ENCODE assay signal across 8 cellular contexts in the genomic region with DNA sequence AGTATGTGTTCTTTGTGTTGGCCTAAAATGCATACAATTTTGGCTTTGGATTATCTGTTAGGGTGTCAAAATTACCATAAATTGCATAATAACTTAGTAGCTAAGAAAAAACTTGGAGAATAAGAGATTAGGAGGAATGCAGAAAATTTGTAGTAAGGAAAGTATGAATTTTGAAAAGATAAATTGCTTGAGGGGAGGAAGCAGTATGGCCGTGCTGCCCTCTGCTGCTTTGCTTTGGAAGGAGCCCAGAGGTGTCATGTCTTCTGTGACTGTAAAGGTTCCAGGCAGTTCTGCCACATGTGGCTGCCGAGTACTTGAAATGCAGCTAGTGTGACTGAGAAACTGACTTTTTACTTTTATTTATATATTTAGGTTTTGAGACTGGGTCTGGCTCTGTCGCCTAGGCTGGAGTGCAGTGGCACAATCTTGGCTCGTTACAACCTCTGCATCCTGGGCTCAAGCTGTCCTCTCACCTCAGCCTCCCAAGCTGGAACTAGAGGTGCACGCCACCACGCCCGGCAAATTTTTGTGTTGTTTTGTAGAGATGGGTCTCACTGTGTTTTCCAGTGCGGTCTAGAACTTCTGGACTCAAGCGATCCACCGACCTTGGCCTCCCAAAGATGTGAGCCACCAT.
DNase-seq lines count a peak whose midpoint lies in the region; ATAC-seq and TF ChIP-seq lines count a peak whose summit lies in the region.

No MANE protein-coding gene starts in this region.

- peak; percentile 63 for DNase-seq in EL
- peak; percentile 54 for DNase-seq in T-helper 2 cell treated with Interferon-gamma antibody and Interleukin-4, amounts not matched to agents 5 μg/mL and 100 μg/mL, for 36 hours (ENCODE audit: low spot score)
- DNase-seq in astrocyte of the hippocampus (ENCODE audit: low read depth, low spot score): peak; percentile 68
- peak; percentile 67 for DNase-seq in iPS-NIHi11 (ENCODE audit: low spot score)
- DNase-seq in stimulated activated CD4-positive, alpha-beta T cell treated with anti-CD3 and anti-CD28 coated beads, Interleukin-1b, Interleukin-23, amount 100 ng/mL, for 48 hours: peak; percentile 66

- H3K27ac Mint-ChIP-seq in T-helper 2 cell treated with Interferon-gamma antibody and Interleukin-4, amounts not matched to agents 5 μg/mL and 100 μg/mL, for 36 hours: peak overlapping the region; percentile 98

- no peak for ATAC-seq in GM19452 (IDR thresholded peaks at IDR 0.05; ENCODE audit: unreplicated experiment)
- ATAC-seq in HG03280 (IDR thresholded peaks at IDR 0.05; ENCODE audit: unreplicated experiment): no peak

- peaks cover 21% of the 10 kb centered on the region for H3K4me1 Mint-ChIP-seq in T-helper 2 cell treated with Interferon-gamma antibody and Interleukin-4, amounts not matched to agents 5 μg/mL and 100 μg/mL, for 36 hours (ENCODE audit: low read depth)

- peaks cover 33% of the 10 kb centered on the region for H3K36me3 Mint-ChIP-seq in T-helper 2 cell treated with Interferon-gamma antibody and Interleukin-4, amounts not matched to agents 5 μg/mL and 100 μg/mL, for 36 hours (ENCODE audit: low read depth)

- peak; percentile 63 for TF ChIP-seq RAD21 in Ishikawa (IDR thresholded peaks at IDR 0.05; ENCODE audit: low read depth)

- no peaks in the 10 kb centered on the region for H3K9me3 Mint-ChIP-seq in T-helper 2 cell treated with Interferon-gamma antibody and Interleukin-4, amounts not matched to agents 5 μg/mL and 100 μg/mL, for 36 hours

- no peaks in the 10 kb centered on the region for H3K27me3 Mint-ChIP-seq in T-helper 2 cell treated with Interferon-gamma antibody and Interleukin-4, amounts not matched to agents 5 μg/mL and 100 μg/mL, for 36 hours (ENCODE audit: low read depth)

- H3K4me3 Mint-ChIP-seq in T-helper 2 cell treated with Interferon-gamma antibody and Interleukin-4, amounts not matched to agents 5 μg/mL and 100 μg/mL, for 36 hours: peak overlapping the region; percentile 98

- no peak for TF ChIP-seq EP300 in Ishikawa (IDR thresholded peaks at IDR 0.05; ENCODE audit: borderline replicate concordance)

TF ChIP-seq in Ishikawa, 13 proteins besides CTCF, POLR2A, EP300 and RAD21:
- TF ChIP-seq CREB1 (IDR thresholded peaks at IDR 0.05; ENCODE audit: low read depth) (no peak), TAF1 (IDR thresholded peaks at IDR 0.05; ENCODE audit: low read depth) (no peak), NFIC (IDR thresholded peaks at IDR 0.05) (no peak), TEAD4 (IDR thresholded peaks at IDR 0.05) (no peak), FOXM1 (IDR thresholded peaks at IDR 0.05; ENCODE audit: borderline replicate concordance, low read depth) (no peak), ZBTB7A (IDR thresholded peaks at IDR 0.05; ENCODE audit: low read depth) (no peak), CEBPB (IDR thresholded peaks at IDR 0.05) (no peak), TCF12 (IDR thresholded peaks at IDR 0.05; ENCODE audit: low read depth) (no peak), EGR1 (IDR thresholded peaks at IDR 0.05) (no peak), YY1 (IDR thresholded peaks at IDR 0.05; ENCODE audit: low read depth) (no peak)
- TF ChIP-seq, protein P1, sequence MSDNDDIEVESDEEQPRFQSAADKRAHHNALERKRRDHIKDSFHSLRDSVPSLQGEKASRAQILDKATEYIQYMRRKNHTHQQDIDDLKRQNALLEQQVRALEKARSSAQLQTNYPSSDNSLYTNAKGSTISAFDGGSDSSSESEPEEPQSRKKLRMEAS (IDR thresholded peaks at IDR 0.05): no peak
- TF ChIP-seq, protein P2, sequence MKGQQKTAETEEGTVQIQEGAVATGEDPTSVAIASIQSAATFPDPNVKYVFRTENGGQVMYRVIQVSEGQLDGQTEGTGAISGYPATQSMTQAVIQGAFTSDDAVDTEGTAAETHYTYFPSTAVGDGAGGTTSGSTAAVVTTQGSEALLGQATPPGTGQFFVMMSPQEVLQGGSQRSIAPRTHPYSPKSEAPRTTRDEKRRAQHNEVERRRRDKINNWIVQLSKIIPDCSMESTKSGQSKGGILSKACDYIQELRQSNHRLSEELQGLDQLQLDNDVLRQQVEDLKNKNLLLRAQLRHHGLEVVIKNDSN (IDR thresholded peaks at IDR 0.05): no peak
- TF ChIP-seq, protein P3, sequence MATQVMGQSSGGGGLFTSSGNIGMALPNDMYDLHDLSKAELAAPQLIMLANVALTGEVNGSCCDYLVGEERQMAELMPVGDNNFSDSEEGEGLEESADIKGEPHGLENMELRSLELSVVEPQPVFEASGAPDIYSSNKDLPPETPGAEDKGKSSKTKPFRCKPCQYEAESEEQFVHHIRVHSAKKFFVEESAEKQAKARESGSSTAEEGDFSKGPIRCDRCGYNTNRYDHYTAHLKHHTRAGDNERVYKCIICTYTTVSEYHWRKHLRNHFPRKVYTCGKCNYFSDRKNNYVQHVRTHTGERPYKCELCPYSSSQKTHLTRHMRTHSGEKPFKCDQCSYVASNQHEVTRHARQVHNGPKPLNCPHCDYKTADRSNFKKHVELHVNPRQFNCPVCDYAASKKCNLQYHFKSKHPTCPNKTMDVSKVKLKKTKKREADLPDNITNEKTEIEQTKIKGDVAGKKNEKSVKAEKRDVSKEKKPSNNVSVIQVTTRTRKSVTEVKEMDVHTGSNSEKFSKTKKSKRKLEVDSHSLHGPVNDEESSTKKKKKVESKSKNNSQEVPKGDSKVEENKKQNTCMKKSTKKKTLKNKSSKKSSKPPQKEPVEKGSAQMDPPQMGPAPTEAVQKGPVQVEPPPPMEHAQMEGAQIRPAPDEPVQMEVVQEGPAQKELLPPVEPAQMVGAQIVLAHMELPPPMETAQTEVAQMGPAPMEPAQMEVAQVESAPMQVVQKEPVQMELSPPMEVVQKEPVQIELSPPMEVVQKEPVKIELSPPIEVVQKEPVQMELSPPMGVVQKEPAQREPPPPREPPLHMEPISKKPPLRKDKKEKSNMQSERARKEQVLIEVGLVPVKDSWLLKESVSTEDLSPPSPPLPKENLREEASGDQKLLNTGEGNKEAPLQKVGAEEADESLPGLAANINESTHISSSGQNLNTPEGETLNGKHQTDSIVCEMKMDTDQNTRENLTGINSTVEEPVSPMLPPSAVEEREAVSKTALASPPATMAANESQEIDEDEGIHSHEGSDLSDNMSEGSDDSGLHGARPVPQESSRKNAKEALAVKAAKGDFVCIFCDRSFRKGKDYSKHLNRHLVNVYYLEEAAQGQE (IDR thresholded peaks at IDR 0.05; ENCODE audit: low read depth): no peak
TF ChIP-seq in Ishikawa: peak in this region for 0.
